In the genomic region with DNA sequence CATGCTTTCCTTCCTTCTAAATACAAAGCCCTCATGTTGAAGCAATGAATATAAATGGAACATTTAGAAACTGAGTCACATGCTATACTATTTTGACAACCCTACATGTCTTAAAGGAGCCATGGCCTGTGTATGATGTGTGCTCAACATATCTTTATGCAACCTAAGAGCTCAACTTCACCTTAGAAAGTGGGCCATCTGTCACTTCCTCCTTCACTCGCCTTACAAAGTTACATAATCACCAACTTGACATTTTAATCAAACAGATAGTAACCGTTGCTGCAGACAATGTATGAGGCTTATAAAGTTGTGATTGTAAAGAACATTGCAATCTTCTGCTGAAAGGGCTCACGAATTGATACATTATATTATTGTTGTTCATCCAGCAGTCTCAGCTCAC, we compare ENCODE assay signal across 20 cellular contexts.
A peak's percentile ranks its signal among the peaks of the same experiment; 100 is the strongest.
DNase-seq lines count a peak whose midpoint lies in the region; ATAC-seq lines count a peak whose summit lies in the region.
"Had no signal": no experiment of that assay in that cellular context is flagged by ENCODE, and none has a peak within 500 bp of the region (broad histone marks: within the 10 kb centered on the region; RNA-seq: fewer than 3 reads in every experiment).

No MANE protein-coding gene starts in this region.

- intact Hi-C loops in left cardiac atrium (cut with DNase I), result no loop called here

- ATAC-seq in GM21528 (IDR thresholded peaks at IDR 0.05; ENCODE audit: low FRiP score, unreplicated experiment) (no peak), HG03460 (IDR thresholded peaks at IDR 0.05; ENCODE audit: unreplicated experiment) (no peak), left cardiac atrium (no peak)
- ATAC-seq: A549, Panc1, Right ventricle myocardium inferior had no signal

- peak; percentile 46 to 50 for DNase-seq in AML-193 (lab: John Stamatoyannopoulos, UW)
- peak; percentile 45 for DNase-seq in HT-29 (ENCODE audit: low spot score)
- peak; percentile 86 for DNase-seq in NCI-H2171 treated with DMSO at 0.1 percent for 48 hours (lab: John Stamatoyannopoulos, UW)
- DNase-seq in SKM-1 (lab: John Stamatoyannopoulos, UW; ENCODE audit: unreplicated experiment), result peak; percentile 34
- DNase-seq in NCI-H345 treated with DMSO at 0.1 percent for 48 hours (lab: John Stamatoyannopoulos, UW; ENCODE audit: unreplicated experiment), result no peak
- no peak for DNase-seq in left cardiac atrium
- DNase-seq: Calu3; CD4-positive, alpha-beta T cell; DMS79 treated with DMSO at 0.1 percent for 48 hours; GOT3; KG1; MG63; NCI-H1417 treated with DMSO at 0.1 percent for 48 hours; NCI-H2029 treated with DMSO at 0.1 percent for 48 hours; NCI-H446 treated with DMSO at 0.1 percent for 48 hours had no signal

Comparison
In these comparisons a context has a peak if more than half of its experiments do, and no peak if none do; other contexts are left out.
1. DNase-seq: peak in AML-193 (2 of 2), HT-29 (single experiment), NCI-H2171 treated with DMSO at 0.1 percent for 48 hours (single experiment) and SKM-1 (single experiment); none in NCI-H345 treated with DMSO at 0.1 percent for 48 hours (single experiment) and left cardiac atrium (single experiment).